Comparison of ENCODE assay signal across 8 cellular contexts in the genomic region with DNA sequence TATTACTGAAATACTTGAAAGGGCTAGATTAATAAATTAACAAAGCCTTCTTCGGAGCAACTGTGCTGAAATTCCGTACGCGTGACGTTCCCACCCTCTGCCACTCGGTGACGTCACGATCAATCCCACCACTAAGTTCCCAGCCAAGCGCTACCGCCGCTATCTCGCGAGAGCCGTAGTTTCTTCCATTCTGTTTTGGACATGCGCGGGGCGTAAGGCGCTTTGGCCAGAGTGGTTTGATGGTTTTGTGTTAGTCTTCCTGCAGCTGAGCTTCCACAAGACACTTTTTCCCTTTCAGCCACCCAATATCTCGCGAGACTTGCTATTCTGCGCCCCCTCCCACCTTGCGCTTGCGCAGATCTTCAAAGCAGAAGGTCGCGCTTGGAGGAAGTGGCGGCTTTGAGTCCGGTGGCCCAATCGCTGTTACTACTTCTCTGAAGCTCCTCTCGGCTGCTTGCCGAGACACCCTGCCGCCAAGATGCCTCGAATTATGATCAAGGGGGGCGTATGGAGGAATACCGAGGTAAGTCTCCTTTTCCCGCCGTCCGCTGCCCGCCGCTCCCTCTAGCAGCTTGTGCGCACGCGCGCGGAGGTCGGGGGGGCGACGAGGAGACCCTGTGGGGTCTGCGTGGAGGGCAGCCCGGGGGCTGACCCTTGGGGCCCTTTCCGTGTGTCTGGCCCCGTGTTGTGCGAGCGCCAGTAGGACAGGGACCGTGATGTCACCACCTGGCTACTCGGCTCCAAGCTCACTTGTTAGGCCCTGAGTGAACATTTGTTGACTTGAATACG. TPM values are rescaled to one million over a fixed set of nuclear protein-coding genes. Genes with fewer than 3 reads are reported as not detected.
DNase-seq lines count a peak whose midpoint lies in the region; ATAC-seq, FAIRE-seq and TF ChIP-seq lines count a peak whose summit lies in the region.

Gene CDC5L (plus strand): TSS at position 361 of the 789 bp plus-strand sequence. CDS start 118 bp downstream, at position 479.

- peaks cover 24% of the 10 kb centered on the region for H3K4me1 ChIP-seq in OCI-LY7 (ENCODE audit: insufficient read depth, low read length, poor library complexity, severe bottlenecking)
- peaks cover 22% of the 10 kb centered on the region for H3K4me1 ChIP-seq in endothelial cell of umbilical vein (ENCODE audit: control insufficient read depth, extremely low read depth, insufficient read depth, low read length)

- DNase-seq in D341Med (ENCODE audit: low spot score) = peak; percentile 93
- DNase-seq in HuH-7.5 (ENCODE audit: low spot score) = peak; percentile 76
- DNase-seq in OCI-LY7 (ENCODE audit: low spot score) = peak; percentile 99
- peak; percentile 74 for DNase-seq in activated T-cell treated with anti-CD3 and anti-CD28 coated beads for 1 hour (ENCODE audit: low read depth)
- DNase-seq in endothelial cell of umbilical vein (ENCODE audit: low read depth, low spot score) = peak; percentile 100
- DNase-seq in midbrain (lab: John Stamatoyannopoulos, UW) = peak; percentile 94
- peak; percentile 78 to 85 for DNase-seq in stimulated activated CD8-positive, alpha-beta memory T cell treated with anti-CD3 and anti-CD28 coated beads, Interleukin-2, amount 100 ng/mL, for 1 hour (ENCODE audit: low read depth in 2 of 2)

- TF ChIP-seq POLR2A in endothelial cell of umbilical vein (IDR thresholded peaks at IDR 0.05; ENCODE audit: low read depth, low read length) = peak; percentile 66

- H3K4me3 ChIP-seq in OCI-LY7 (ENCODE audit: low read depth, low read length, poor library complexity, severe bottlenecking) (peak within 1 kb of the TSS; percentile 92), endothelial cell of umbilical vein (replicated peaks in 1 of 3; ENCODE audit: insufficient read depth in 1 of 3, low read depth in 1 of 3, low read length in 3 of 3) (peak within 1 kb of the TSS; percentile 72 to 87 (median 79))

- H3K9me3 ChIP-seq in OCI-LY7 (ENCODE audit: low read length) (no peaks in the 10 kb centered on the region), endothelial cell of umbilical vein (replicated peaks; ENCODE audit: control insufficient read depth, insufficient read depth, low read length) (no peaks in the 10 kb centered on the region)

- peak within 1 kb of the TSS; percentile 96 for H2AFZ ChIP-seq in OCI-LY7 (ENCODE audit: low read length)
- H2AFZ ChIP-seq in endothelial cell of umbilical vein (ENCODE audit: low read depth, low read length) = peak within 1 kb of the TSS; percentile 55

- intact Hi-C loops in OCI-LY7 (cut with micrococcal nuclease; ENCODE audit: unreplicated experiment) = loop anchor here (5.0 kb wide), 1 partner anchor 120 kb away; the partner anchor contains the start of gene NFKBIE
- intact Hi-C loops in endothelial cell of umbilical vein (cut with micrococcal nuclease) = loop anchor here (1.0 to 2.0 kb wide), 2 partner anchors 119 to 123 kb away; partner anchors contain the start of gene NFKBIE

- peak; percentile 98 for FAIRE-seq in endothelial cell of umbilical vein (lab: Jason Lieb, UNC)

- H3K4me2 ChIP-seq in OCI-LY7 (ENCODE audit: low read length) (peak within 1 kb of the TSS; percentile 90), endothelial cell of umbilical vein (ENCODE audit: insufficient read depth, low read length) (peak within 1 kb of the TSS; percentile 86)

- TF ChIP-seq CTCF in OCI-LY7 (conservative IDR thresholded peaks at IDR 0.05; ENCODE audit: low read length) = no peak
- no peak for TF ChIP-seq CTCF in endothelial cell of umbilical vein (IDR thresholded peaks at IDR 0.05; ENCODE audit: extremely low read depth in 1 of 2, insufficient read depth in 1 of 2, low read depth in 1 of 2, low read length in 2 of 2)

- POLR2A ChIA-PET in OCI-LY7 (lab: Charles Lee) (interaction anchor here (0.6 to 1.9 kb wide), 7 partner anchors 10 to 163 kb away, joined by 3 to 7 read pairs (median 3); no protein-coding TSS in a partner anchor), endothelial cell of umbilical vein (lab: Charles Lee) (interaction anchor here (0.7 kb wide), 2 partner anchors 16 to 435 kb away, joined by 5 to 6 read pairs; no protein-coding TSS in a partner anchor)

- peaks cover 37% of the 10 kb centered on the region for H3K79me2 ChIP-seq in OCI-LY7 (ENCODE audit: insufficient read depth, low read depth, low read length)
- peaks cover 34% of the 10 kb centered on the region for H3K79me2 ChIP-seq in endothelial cell of umbilical vein (ENCODE audit: control insufficient read depth, insufficient read depth, low read length)

- ATAC-seq in GM21515 (IDR thresholded peaks at IDR 0.05; ENCODE audit: unreplicated experiment) = peak; percentile 87

- no peaks in the 10 kb centered on the region for H3K27me3 ChIP-seq in endothelial cell of umbilical vein (ENCODE audit: control insufficient read depth in 2 of 2, insufficient read depth in 2 of 2, low read length in 2 of 2)

- BruUV-seq in OCI-LY7 (replicated peaks; lab: Mats Ljungman, UMichigan) (no TSS peak), endothelial cell of umbilical vein (replicated peaks; lab: Mats Ljungman, UMichigan) (no TSS peak)

- dilution Hi-C loops in endothelial cell of umbilical vein (cut with MboI; ENCODE audit: extremely low pct_ligation_motif_present, low sequenced_read_pairs) = no loop called here

- H4K20me1 ChIP-seq in OCI-LY7 (ENCODE audit: insufficient read depth, low read length) (peaks cover 23% of the 10 kb centered on the region), endothelial cell of umbilical vein (replicated peaks; ENCODE audit: control insufficient read depth, extremely low read depth, insufficient read depth, low read length) (no peaks in the 10 kb centered on the region)

- no peaks in the 10 kb centered on the region for H3K9me2 ChIP-seq in OCI-LY7 (ENCODE audit: insufficient read depth, low read length)

- H3K27ac ChIP-seq in OCI-LY7 (ENCODE audit: low read depth, low read length, poor library complexity, severe bottlenecking) (peak within 1 kb of the TSS; percentile 86), endothelial cell of umbilical vein (ENCODE audit: insufficient read depth, low read depth, low read length) (peak within 1 kb of the TSS; percentile 88)

- CTCF ChIA-PET in OCI-LY7 (lab: Charles Lee; ENCODE audit: unreplicated experiment) (interaction anchor here (1.0 kb wide), 1 partner anchor 20 kb away, joined by 3 read pairs; no protein-coding TSS in a partner anchor), endothelial cell of umbilical vein (lab: Charles Lee) (interaction anchor here (0.6 to 1.4 kb wide), 5 partner anchors 9 to 119 kb away, joined by 3 to 8 read pairs (median 4); no protein-coding TSS in a partner anchor)

- H3K9ac ChIP-seq in endothelial cell of umbilical vein (replicated peaks; ENCODE audit: extremely low read depth, insufficient read depth, low read length) = peak within 1 kb of the TSS; percentile 95

- H3K9me1 ChIP-seq in endothelial cell of umbilical vein (replicated peaks; ENCODE audit: control insufficient read depth, extremely low read depth, insufficient read depth, low read length) = no peaks in the 10 kb centered on the region

- H3K36me3 ChIP-seq in OCI-LY7 (ENCODE audit: insufficient read depth, low read length) (peaks cover 26% of the 10 kb centered on the region), endothelial cell of umbilical vein (ENCODE audit: control insufficient read depth in 2 of 2, extremely low read depth in 1 of 2, insufficient read depth in 2 of 2, low read length in 2 of 2) (peaks cover 2% of the 10 kb centered on the region in 2 experiments)

TF ChIP-seq in endothelial cell of umbilical vein, 7 proteins besides CTCF, POLR2A, EP300 and RAD21:
- TF ChIP-seq JUN (IDR thresholded peaks at IDR 0.05; ENCODE audit: borderline replicate concordance, insufficient read depth, insufficient read length, low read depth) = peak; percentile 75
- TF ChIP-seq POLR2AphosphoS5 (IDR thresholded peaks at IDR 0.05; ENCODE audit: insufficient read depth, low read depth, low read length) = peak; percentile 59
- TF ChIP-seq, protein P1, sequence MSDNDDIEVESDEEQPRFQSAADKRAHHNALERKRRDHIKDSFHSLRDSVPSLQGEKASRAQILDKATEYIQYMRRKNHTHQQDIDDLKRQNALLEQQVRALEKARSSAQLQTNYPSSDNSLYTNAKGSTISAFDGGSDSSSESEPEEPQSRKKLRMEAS (IDR thresholded peaks at IDR 0.05; ENCODE audit: insufficient read depth, insufficient read length) = no peak
- TF ChIP-seq EZH2 (IDR thresholded peaks at IDR 0.05; ENCODE audit: borderline replicate concordance, low read depth, low read length, severe bottlenecking) = no peak
- no peak for TF ChIP-seq GATA2 (IDR thresholded peaks at IDR 0.05; ENCODE audit: insufficient read depth, insufficient read length, low read depth, low read length)
- peak; percentile 19 for TF ChIP-seq FOS (IDR thresholded peaks at IDR 0.05; ENCODE audit: borderline replicate concordance, insufficient read depth, low read length)
- TF ChIP-seq MYC (IDR thresholded peaks at IDR 0.05; ENCODE audit: low read depth, low read length) = no peak

RNA-seq across cellular contexts. Expression of gene CDC5L, which starts in this region (rescaled TPM):
- total RNA-seq in OCI-LY7 (2014; rRNA removed; shearing (Covaris generic)) = 21.5 and 22.5 TPM in 2 replicates
- 23.4 and 24.0 TPM in 2 replicates for total RNA-seq in OCI-LY7 (2022)
- total RNA-seq in endothelial cell of umbilical vein = 23.5 and 24.6 TPM in 2 replicates
- 6.0 and 6.9 TPM in 2 replicates for polyA plus RNA-seq in endothelial cell of umbilical vein
- 10.4 and 10.6 TPM in 2 replicates for polyA plus RNA-seq in endothelial cell of umbilical vein (2011; cell fraction: cytosol; rRNA removed)
- 10.4 and 15.6 TPM in 2 replicates for polyA plus RNA-seq in endothelial cell of umbilical vein (2011; cell fraction: nucleus; rRNA removed)
- 12.1 and 16.9 TPM in 2 replicates for polyA plus RNA-seq in endothelial cell of umbilical vein (2012)
- 11.3 and 11.7 TPM in 2 replicates for polyA minus RNA-seq in endothelial cell of umbilical vein
- polyA minus RNA-seq in endothelial cell of umbilical vein (2011; cell fraction: cytosol; rRNA and poly(A)+ RNA removed) = 18.5 TPM
- 11.6 and 15.8 TPM in 2 replicates for polyA minus RNA-seq in endothelial cell of umbilical vein (2011; cell fraction: nucleus; rRNA and poly(A)+ RNA removed)

Comparison
In these comparisons a context has a peak if more than half of its experiments do, and no peak if none do; other contexts are left out.
1. Peak in every context shown above with its lines: DNase-seq, ATAC-seq, H3K4me3 ChIP-seq and H3K27ac ChIP-seq.